Comparison of ENCODE assay signal across 8 cellular contexts in the genomic region with DNA sequence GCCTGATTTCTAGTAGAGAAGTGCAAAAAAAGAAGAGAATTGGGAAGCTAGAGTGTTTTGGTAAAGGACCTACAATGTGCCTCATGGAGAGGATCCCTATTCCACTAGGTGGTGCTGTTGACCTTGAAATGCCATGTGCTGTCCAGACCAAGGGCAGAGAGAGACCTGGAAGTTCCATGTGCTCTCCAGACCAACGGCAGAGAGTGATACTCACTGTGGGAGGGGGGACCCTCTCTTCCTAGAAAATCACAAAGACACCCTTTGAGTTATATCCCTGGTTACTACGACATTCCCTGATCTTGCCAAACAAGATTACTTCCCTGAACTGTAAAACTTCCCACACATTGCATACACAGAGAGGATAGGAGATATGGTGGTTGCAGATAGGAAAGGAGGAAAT.
A peak's percentile ranks its signal among the peaks of the same experiment; 100 is the strongest.
DNase-seq lines count a peak whose midpoint lies in the region; ATAC-seq lines count a peak whose summit lies in the region.

No MANE protein-coding gene starts in this region.

- no peaks in the 10 kb centered on the region for H3K9me3 Mint-ChIP-seq in activated naive CD4-positive, alpha-beta T cell treated with anti-CD3 and anti-CD28 coated beads, Interleukin-2, amount 10 ng/mL, durations not matched to agents 7 days and 5 days

- peak; percentile 57 for DNase-seq in activated naive CD4-positive, alpha-beta T cell treated with anti-CD3 and anti-CD28 coated beads, Interleukin-2, amount 10 ng/mL, durations not matched to agents 7 days and 5 days
- no peak for DNase-seq in activated naive CD4-positive, alpha-beta T cell (lab: John Stamatoyannopoulos, UW)
- DNase-seq in RKO (ENCODE audit: low spot score), result peak; percentile 70
- peak; percentile 53 for DNase-seq in foreskin melanocyte
- DNase-seq in stimulated activated naive CD4-positive, alpha-beta T cell treated with Interleukin-2 at 50 U/mL for 16 hours (lab: John Stamatoyannopoulos, UW), result no peak

- H3K4me3 Mint-ChIP-seq in activated naive CD4-positive, alpha-beta T cell treated with anti-CD3 and anti-CD28 coated beads, Interleukin-2, amount 10 ng/mL, durations not matched to agents 7 days and 5 days, result no peak overlapping the region

- CTCF ChIA-PET in activated naive CD4-positive, alpha-beta T cell treated with anti-CD3 and anti-CD28 coated beads, Interleukin-2, amount 10 ng/mL, durations not matched to agents 7 days and 5 days (lab: Charles Lee), result interaction anchor here (1.0 kb wide), 1 partner anchor 1560 kb away, joined by 4 read pairs; no protein-coding TSS in a partner anchor

- ATAC-seq in HG02973 (IDR thresholded peaks at IDR 0.05; ENCODE audit: unreplicated experiment) (peak; percentile 61), HG02870 (IDR thresholded peaks at IDR 0.05; ENCODE audit: unreplicated experiment) (no peak), GM19467 (IDR thresholded peaks at IDR 0.05; ENCODE audit: unreplicated experiment) (no peak)

- H3K4me1 Mint-ChIP-seq in activated naive CD4-positive, alpha-beta T cell treated with anti-CD3 and anti-CD28 coated beads, Interleukin-2, amount 10 ng/mL, durations not matched to agents 7 days and 5 days, result no peaks in the 10 kb centered on the region

- no peaks in the 10 kb centered on the region for H3K27me3 Mint-ChIP-seq in activated naive CD4-positive, alpha-beta T cell treated with anti-CD3 and anti-CD28 coated beads, Interleukin-2, amount 10 ng/mL, durations not matched to agents 7 days and 5 days

- H3K27ac Mint-ChIP-seq in activated naive CD4-positive, alpha-beta T cell treated with anti-CD3 and anti-CD28 coated beads, Interleukin-2, amount 10 ng/mL, durations not matched to agents 7 days and 5 days, result no peak overlapping the region

- H3K36me3 Mint-ChIP-seq in activated naive CD4-positive, alpha-beta T cell treated with anti-CD3 and anti-CD28 coated beads, Interleukin-2, amount 10 ng/mL, durations not matched to agents 7 days and 5 days, result no peaks in the 10 kb centered on the region

Comparison
In these comparisons a context has a peak if more than half of its experiments do, and no peak if none do; other contexts are left out.
1. DNase-seq: peak in activated naive CD4-positive, alpha-beta T cell treated with anti-CD3 and anti-CD28 coated beads, Interleukin-2, amount 10 ng/mL, durations not matched to agents 7 days and 5 days (single experiment), RKO (single experiment) and foreskin melanocyte (single experiment); none in activated naive CD4-positive, alpha-beta T cell (0 of 4) and stimulated activated naive CD4-positive, alpha-beta T cell treated with Interleukin-2 at 50 U/mL for 16 hours (single experiment).